Comparison of ENCODE assay signal across 20 cellular contexts in the genomic region with DNA sequence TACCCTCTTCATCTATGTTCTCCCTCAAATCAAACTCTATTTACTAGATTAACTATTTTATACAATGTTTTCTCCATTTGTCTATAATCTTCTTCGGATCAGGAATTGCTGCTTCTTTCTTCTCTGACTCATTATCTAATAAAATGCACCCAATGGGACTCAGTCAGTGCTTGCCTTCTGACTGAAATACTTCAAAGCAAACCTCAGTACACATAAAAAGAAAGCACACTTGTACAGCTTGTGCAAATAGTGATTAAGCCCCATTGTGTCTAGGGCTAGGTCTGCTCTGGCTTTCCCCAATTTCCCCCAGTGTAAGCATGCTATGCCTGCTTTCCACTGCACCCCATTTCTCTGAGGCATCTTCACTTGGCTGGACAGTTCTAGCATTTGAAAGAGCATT.
"Had no signal": no experiment of that assay in that cellular context is flagged by ENCODE, and none has a peak within 500 bp of the region (broad histone marks: within the 10 kb centered on the region; RNA-seq: fewer than 3 reads in every experiment).

No MANE protein-coding gene starts in this region.

- H3K36me3 ChIP-seq: colonic mucosa, heart right ventricle had no signal

- H3K27ac ChIP-seq: colonic mucosa, heart right ventricle, psoas muscle, testis had no signal

- ATAC-seq: activated naive CD8-positive, alpha-beta T cell treated with anti-CD3 and anti-CD28 coated beads, Interleukin-2, amount 50 U/mL, for 24 hours; heart right ventricle; left ventricle myocardium superior; mucosa of descending colon; psoas muscle; right cardiac atrium; stimulated activated memory B cell treated with anti-CD40 and anti-IgM and Interleukin-4, amounts not matched to agents 10 μg/mL and 1 μg/mL and 100 μg/mL, for 72 hours had no signal

- H3K9me3 ChIP-seq: colonic mucosa, heart right ventricle, mucosa of descending colon, psoas muscle, testis had no signal

- H3K4me3 ChIP-seq: colonic mucosa, heart right ventricle, mucosa of descending colon, psoas muscle, testis had no signal

- H3K4me1 ChIP-seq: colonic mucosa, testis had no signal

- DNase-seq: activated CD4-positive, alpha-beta T cell treated with anti-CD3 and anti-CD28 coated beads, Interleukin-2, amount 50 U/mL, for 1 hour; activated CD8-positive, alpha-beta memory T cell treated with anti-CD3 and anti-CD28 coated beads, Interleukin-2, amount 50 U/mL, for 48 hours; activated effector memory CD4-positive, alpha-beta T cell treated with Interleukin-2 at 50 U/mL for 16 hours; activated naive CD4-positive, alpha-beta T cell treated with anti-CD3 and anti-CD28 coated beads, Interleukin-2, amount 10 ng/mL, durations not matched to agents 7 days and 5 days; activated naive CD8-positive, alpha-beta T cell treated with anti-CD3 and anti-CD28 coated beads, Interleukin-2, amount 50 U/mL, for 24 hours; activated T-cell treated with anti-CD3 and anti-CD28 coated beads, Interleukin-2, amount 50 U/mL, for 48 hours; anterior cingulate cortex; colonic mucosa; heart right ventricle; kidney glomerular epithelial cell; left ventricle myocardium superior; mucosa of descending colon; naive B cell; psoas muscle; right cardiac atrium; small intestine; stimulated activated CD4-positive, alpha-beta T cell treated with anti-CD3 and anti-CD28 coated beads, Interleukin-4, amount 100 ng/mL, for 4 hours; T1000; testis had no signal

- H3K27me3 ChIP-seq: colonic mucosa, heart right ventricle, testis had no signal
